Comparison of ENCODE assay signal across 12 cellular contexts in the genomic region with DNA sequence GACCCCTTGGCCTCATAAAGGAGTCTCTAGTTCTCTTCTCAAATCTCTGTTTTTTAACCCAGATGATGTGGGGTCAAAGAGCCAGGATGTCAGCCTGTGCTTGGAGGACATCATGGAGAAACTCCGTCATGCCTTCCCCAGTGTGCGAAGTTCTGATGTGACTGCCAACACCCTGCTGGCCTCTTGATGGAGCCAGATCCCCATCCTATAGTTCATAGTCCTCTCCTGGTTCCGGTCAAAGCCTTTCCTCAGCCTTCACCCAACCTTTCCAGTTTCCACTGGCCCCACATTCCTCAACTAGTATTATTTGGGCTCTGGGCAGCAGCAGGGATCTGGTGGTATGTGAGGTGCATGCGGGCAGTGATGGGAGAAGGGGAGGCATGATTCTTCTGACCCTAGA. TPM values are rescaled to one million over a fixed set of nuclear protein-coding genes. Genes with fewer than 3 reads are reported as not detected.
A peak's percentile ranks its signal among the peaks of the same experiment; 100 is the strongest.
DNase-seq lines count a peak whose midpoint lies in the region; ATAC-seq, FAIRE-seq and TF ChIP-seq lines count a peak whose summit lies in the region.
"Had no signal": no experiment of that assay in that cellular context is flagged by ENCODE, and none has a peak within 500 bp of the region (broad histone marks: within the 10 kb centered on the region; RNA-seq: fewer than 3 reads in every experiment).

No MANE protein-coding gene starts in this region.

- POLR2A ChIA-PET in SK-N-SH (lab: Yijun Ruan, JAX), result no interaction called here

- H3K79me2 ChIP-seq in SK-N-SH (ENCODE audit: insufficient read depth), result no peaks in the 10 kb centered on the region

- in situ Hi-C loops in GM13977 (cut with MboI; ENCODE audit: low pct_unique_long_range_greater_than_20kb, low sequenced_read_pairs, unreplicated experiment), result no loop called here

- 56% methylated on average over 3 of the region's 4 CpGs for WGBS in SK-N-SH (ENCODE audit: low lambda C conversion rate)

- TF ChIP-seq EP300 in SK-N-SH (IDR thresholded peaks at IDR 0.05; ENCODE audit: borderline replicate concordance in 1 of 2, low read depth in 1 of 2, low read length in 1 of 2), result no peak

- H3K4me3 ChIP-seq in SK-N-SH (ENCODE audit: low read depth in 2 of 2, low read length in 1 of 2) (no peak overlapping the region), fibroblast of villous mesenchyme (ENCODE audit: low read depth, low read length) (no peak overlapping the region)
- H3K4me3 ChIP-seq: right lobe of liver had no signal

- DNase-seq in AG08395 (ENCODE audit: low spot score) (peak; percentile 29), GM13977 (ENCODE audit: low spot score) (no peak), SK-N-SH (no peak), fibroblast of villous mesenchyme (ENCODE audit: low read depth) (peak; percentile 14), GM19239 (ENCODE audit: insufficient read length, low spot score) (no peak)
- no peak for DNase-seq in activated CD4-positive, alpha-beta T cell treated with anti-CD3 and anti-CD28 coated beads for 1 hour
- DNase-seq: COR-L47, left ventricle myocardium superior, right lobe of liver, Right ventricle myocardium superior had no signal

- H3F3A ChIP-seq in SK-N-SH (replicated peaks; ENCODE audit: insufficient read depth), result no peaks in the 10 kb centered on the region

- no peaks in the 10 kb centered on the region for H4K20me1 ChIP-seq in SK-N-SH (ENCODE audit: insufficient read depth)

- no peak for ATAC-seq in GM21723 (IDR thresholded peaks at IDR 0.05; ENCODE audit: unreplicated experiment)
- no peak for ATAC-seq in HG03139 (IDR thresholded peaks at IDR 0.05; ENCODE audit: unreplicated experiment)
- ATAC-seq: left ventricle myocardium superior had no signal

- no peak overlapping the region for H2AFZ ChIP-seq in SK-N-SH (ENCODE audit: low read depth)

- no peak overlapping the region for H3K4me2 ChIP-seq in SK-N-SH

- no peaks in the 10 kb centered on the region; the same call in 1 of the 2 replicates for H3K27me3 ChIP-seq in SK-N-SH (ENCODE audit: insufficient read depth)
- H3K27me3 ChIP-seq: right lobe of liver had no signal

- H3K36me3 ChIP-seq in SK-N-SH (replicated peaks in 1 of 2; ENCODE audit: control insufficient read depth in 1 of 2, insufficient read depth in 2 of 2, low read length in 1 of 2), result no peaks in the 10 kb centered on the region
- H3K36me3 ChIP-seq: right lobe of liver had no signal

- H3K4me1 ChIP-seq in SK-N-SH (ENCODE audit: control insufficient read depth in 1 of 2, insufficient read depth in 2 of 2, low read depth in 1 of 2, low read length in 1 of 2), result no peaks in the 10 kb centered on the region
- H3K4me1 ChIP-seq: right lobe of liver had no signal

- CTCF ChIA-PET in SK-N-SH (lab: Yijun Ruan, JAX), result interaction anchor here (0.7 kb wide), 1 partner anchor 21 kb away, joined by 3 read pairs; no protein-coding TSS in a partner anchor

- no peak for FAIRE-seq in GM19239 (lab: Jason Lieb, UNC)

- H3K27ac ChIP-seq in SK-N-SH (ENCODE audit: low read depth in 2 of 2, low read length in 1 of 2), result no peak overlapping the region
- H3K27ac ChIP-seq: right lobe of liver had no signal

- peak; percentile 47 for TF ChIP-seq RAD21 in SK-N-SH (IDR thresholded peaks at IDR 0.05; ENCODE audit: low read length)

- no peak overlapping the region for H3K9ac ChIP-seq in SK-N-SH

- no peaks in the 10 kb centered on the region for H3K9me2 ChIP-seq in SK-N-SH

- no peaks in the 10 kb centered on the region for H3K9me3 ChIP-seq in SK-N-SH
- H3K9me3 ChIP-seq: right lobe of liver had no signal

- TF ChIP-seq CTCF in GM13977 (IDR thresholded peaks at IDR 0.05; ENCODE audit: extremely low read depth, insufficient read depth, missing control alignments) (peak; percentile 29), SK-N-SH (IDR thresholded peaks at IDR 0.05) (peak; percentile 33), fibroblast of villous mesenchyme (IDR thresholded peaks at IDR 0.05; ENCODE audit: insufficient read depth, low read depth, low read length) (peak; percentile 51)

TF ChIP-seq in SK-N-SH, 30 proteins besides CTCF, POLR2A, EP300 and RAD21:
- no peak for TF ChIP-seq ELF1 (IDR thresholded peaks at IDR 0.05)
- no peak for TF ChIP-seq RCOR1 (IDR thresholded peaks at IDR 0.05; ENCODE audit: low read length)
- no peak for TF ChIP-seq TAF1 (IDR thresholded peaks at IDR 0.05; ENCODE audit: borderline replicate concordance, low read depth, low read length)
- no peak for TF ChIP-seq IRF3 (IDR thresholded peaks at IDR 0.05; ENCODE audit: low read depth, low read length)
- TF ChIP-seq GABPA (IDR thresholded peaks at IDR 0.05; ENCODE audit: low read depth), result no peak
- TF ChIP-seq NFIC (IDR thresholded peaks at IDR 0.05; ENCODE audit: borderline replicate concordance), result no peak
- TF ChIP-seq EZH2phosphoT487 (IDR thresholded peaks at IDR 0.05; ENCODE audit: borderline replicate concordance, low read depth), result no peak
- no peak for TF ChIP-seq USF1 (IDR thresholded peaks at IDR 0.05; ENCODE audit: borderline replicate concordance, low read depth)
- no peak for TF ChIP-seq TEAD4 (IDR thresholded peaks at IDR 0.05; ENCODE audit: borderline replicate concordance, insufficient read depth)
- TF ChIP-seq, protein P1, sequence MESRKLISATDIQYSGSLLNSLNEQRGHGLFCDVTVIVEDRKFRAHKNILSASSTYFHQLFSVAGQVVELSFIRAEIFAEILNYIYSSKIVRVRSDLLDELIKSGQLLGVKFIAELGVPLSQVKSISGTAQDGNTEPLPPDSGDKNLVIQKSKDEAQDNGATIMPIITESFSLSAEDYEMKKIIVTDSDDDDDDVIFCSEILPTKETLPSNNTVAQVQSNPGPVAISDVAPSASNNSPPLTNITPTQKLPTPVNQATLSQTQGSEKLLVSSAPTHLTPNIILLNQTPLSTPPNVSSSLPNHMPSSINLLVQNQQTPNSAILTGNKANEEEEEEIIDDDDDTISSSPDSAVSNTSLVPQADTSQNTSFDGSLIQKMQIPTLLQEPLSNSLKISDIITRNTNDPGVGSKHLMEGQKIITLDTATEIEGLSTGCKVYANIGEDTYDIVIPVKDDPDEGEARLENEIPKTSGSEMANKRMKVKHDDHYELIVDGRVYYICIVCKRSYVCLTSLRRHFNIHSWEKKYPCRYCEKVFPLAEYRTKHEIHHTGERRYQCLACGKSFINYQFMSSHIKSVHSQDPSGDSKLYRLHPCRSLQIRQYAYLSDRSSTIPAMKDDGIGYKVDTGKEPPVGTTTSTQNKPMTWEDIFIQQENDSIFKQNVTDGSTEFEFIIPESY (IDR thresholded peaks at IDR 0.05; ENCODE audit: borderline replicate concordance, low read depth), result no peak
- no peak for TF ChIP-seq CHD2 (IDR thresholded peaks at IDR 0.05; ENCODE audit: low read length, partially characterized antibody)
- TF ChIP-seq SIN3A (IDR thresholded peaks at IDR 0.05; ENCODE audit: borderline replicate concordance, low read depth, low read length), result no peak
- no peak for TF ChIP-seq JUND (IDR thresholded peaks at IDR 0.05)
- TF ChIP-seq MEF2A (IDR thresholded peaks at IDR 0.05; ENCODE audit: borderline replicate concordance, low read depth), result no peak
- TF ChIP-seq FOSL2 (IDR thresholded peaks at IDR 0.05; ENCODE audit: borderline replicate concordance, low read depth), result no peak

RNA-seq across cellular contexts. Expression of gene TAF7L, which starts 30.7 kb away (rescaled TPM):
- 0.38 and 0.39 TPM in 2 replicates for polyA plus RNA-seq in SK-N-SH (2012; rRNA removed)
- 0.28 and 0.35 TPM in 2 replicates for polyA plus RNA-seq in SK-N-SH (2012; cell fraction: cytosol; rRNA removed)
- polyA plus RNA-seq in SK-N-SH (2012; cell fraction: nucleus; rRNA removed), result 1.5 and 2.5 TPM in 2 replicates
- total RNA-seq in fibroblast of villous mesenchyme, result 0.32 and 1.3 TPM in 2 replicates
- total RNA-seq: left ventricle myocardium superior, Right ventricle myocardium superior had no signal

RNA-seq across cellular contexts. Expression of gene DRP2, which starts 40.8 kb away (rescaled TPM):
- 0.16 and 0.21 TPM in 2 replicates for polyA plus RNA-seq in SK-N-SH (2012; rRNA removed)
- polyA plus RNA-seq in SK-N-SH (2012; cell fraction: cytosol; rRNA removed), result 0.09 and 0.12 TPM in 2 replicates
- polyA plus RNA-seq in SK-N-SH (2012; cell fraction: nucleus; rRNA removed), result 0.62 and 0.79 TPM in 2 replicates
- total RNA-seq in fibroblast of villous mesenchyme, result 0.97 and 2.6 TPM in 2 replicates
- total RNA-seq: right lobe of liver had no signal

Comparison
In these comparisons a context has a peak if more than half of its experiments do, and no peak if none do; other contexts are left out.
1. DNase-seq: peak in AG08395 (single experiment) and fibroblast of villous mesenchyme (single experiment); none in GM13977 (single experiment), SK-N-SH (single experiment), activated CD4-positive, alpha-beta T cell treated with anti-CD3 and anti-CD28 coated beads for 1 hour (single experiment) and GM19239 (single experiment).
2. Peak in every context shown above with its lines, with median percentiles within 50 percentile points of each other: CTCF ChIP-seq.